16 cellular contexts compared by ENCODE assay signal in the genomic region with DNA sequence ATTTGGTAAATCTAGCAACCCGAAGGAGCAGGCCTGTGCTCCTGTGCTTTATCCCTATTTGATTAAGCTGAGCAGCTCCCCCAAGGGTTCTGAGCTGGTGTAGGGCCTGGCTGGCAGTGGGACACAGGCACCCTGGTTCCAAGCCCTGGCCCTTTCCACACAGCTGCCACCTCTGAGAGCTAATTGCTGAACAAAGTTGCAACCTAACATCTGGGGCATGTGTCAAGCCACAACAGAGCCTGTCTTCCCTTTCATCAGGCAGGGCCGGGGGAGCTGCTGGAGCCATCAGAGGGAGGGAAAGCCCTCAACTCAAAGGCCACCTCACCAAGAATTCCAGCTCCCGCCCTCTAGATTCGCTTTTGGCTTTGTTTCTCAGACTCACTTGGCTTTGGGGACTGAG.
"Had no signal": no experiment of that assay in that cellular context is flagged by ENCODE, and none has a peak within 500 bp of the region (broad histone marks: within the 10 kb centered on the region; RNA-seq: fewer than 3 reads in every experiment).

No MANE protein-coding gene starts in this region.

- DNase-seq: activated CD4-positive, alpha-beta T cell treated with anti-CD3 and anti-CD28 coated beads for 1 hour; activated CD4-positive, alpha-beta T cell treated with anti-CD3 and anti-CD28 coated beads, Interleukin-2, amount 50 U/mL, for 1 hour; activated CD8-positive, alpha-beta T cell treated with anti-CD3 and anti-CD28 coated beads, Interleukin-2, amount 10 ng/mL, durations not matched to agents 7 days and 5 days; activated naive CD4-positive, alpha-beta T cell treated with Interleukin-2 at 50 U/mL for 16 hours; activated T-cell treated with anti-CD3 and anti-CD28 coated beads, Interleukin-2, amount 50 U/mL, for 48 hours; amygdala; cerebellar nuclear complex; cortex of kidney; erythroblast; foreskin keratinocyte; kidney; natural killer cell; stimulated activated CD4-positive, alpha-beta T cell treated with anti-CD3 and anti-CD28 coated beads, Interleukin-4, amount 100 ng/mL, for 24 hours; stimulated activated naive CD4-positive, alpha-beta T cell treated with Interleukin-2 at 50 U/mL for 16 hours; T-helper 1 cell; upper lobe of left lung had no signal

- ATAC-seq: activated CD8-positive, alpha-beta T cell treated with anti-CD3 and anti-CD28 coated beads, Interleukin-2, amount 10 ng/mL, durations not matched to agents 7 days and 5 days; foreskin keratinocyte; natural killer cell had no signal
